12 cellular contexts compared by ENCODE assay signal in genomic region chr6:100176951-100177710, GRCh38.
DNase-seq lines count a peak whose midpoint lies in the region; ATAC-seq and TF ChIP-seq lines count a peak whose summit lies in the region.
"Had no signal": no experiment of that assay in that cellular context is flagged by ENCODE, and none has a peak within 500 bp of the region (broad histone marks: within the 10 kb centered on the region; RNA-seq: fewer than 3 reads in every experiment).

No MANE protein-coding gene starts in this region.

- intact Hi-C loops in HCT116 (cut with micrococcal nuclease): loop anchor here (2.0 kb wide), 1 partner anchor 302 kb away; no protein-coding TSS in a partner anchor
- intact Hi-C loops in OCI-LY7 (cut with micrococcal nuclease; ENCODE audit: unreplicated experiment): loop anchor here (5.0 kb wide), 1 partner anchor 300 kb away; no protein-coding TSS in a partner anchor
- intact Hi-C loops in psoas muscle (cut with DNase I): loop anchor here in 1 of 2 donors (5.0 kb wide), 1 partner anchor 290 kb away; no protein-coding TSS in a partner anchor

- 0 out of 6 replicates have a peak, but pooled peaks of 1 of the 3 experiments have one; percentile 0 for TF ChIP-seq CTCF in HCT116 (IDR thresholded peaks at IDR 0.05 in 2 of 3, conservative IDR thresholded peaks at IDR 0.05 in 1 of 3; ENCODE audit: borderline replicate concordance in 1 of 3, insufficient read depth in 1 of 3, low read depth in 2 of 3, low read length in 2 of 3)
- TF ChIP-seq CTCF in OCI-LY7 (conservative IDR thresholded peaks at IDR 0.05; ENCODE audit: low read length): 0 out of 2 replicates have a peak, but pooled peaks have one; percentile 3
- no peak for TF ChIP-seq CTCF in fibroblast of mammary gland (conservative IDR thresholded peaks at IDR 0.05; ENCODE audit: control insufficient read depth, insufficient read depth, low read depth, low read length)
- TF ChIP-seq CTCF in psoas muscle (IDR thresholded peaks at IDR 0.05): no peak

- ATAC-seq in HCT116: peak; percentile 22; the same call in 1 of the 2 replicates
- ATAC-seq in psoas muscle: peak in 2 of 4 donors; percentile 27 to 44
- no peak for ATAC-seq in GM19035 (IDR thresholded peaks at IDR 0.05; ENCODE audit: unreplicated experiment)
- no peak for ATAC-seq in GM21717 (IDR thresholded peaks at IDR 0.05; ENCODE audit: unreplicated experiment)

- POLR2A ChIA-PET in HCT116 (lab: Charles Lee) (no interaction called here), OCI-LY7 (lab: Charles Lee) (interaction anchor here (0.7 kb wide), 1 partner anchor 122 kb away, joined by 4 read pairs; no protein-coding TSS in a partner anchor)

- 42 to 48% (median 44%) methylated on average over 4 of the region's 4 CpGs for WGBS in psoas muscle, 3 donors

- no peak overlapping the region for H3K27ac ChIP-seq in HCT116 (ENCODE audit: low read depth, low read length)
- no peak overlapping the region for H3K27ac ChIP-seq in OCI-LY7 (ENCODE audit: low read depth, low read length, poor library complexity, severe bottlenecking)
- peak overlapping the region; percentile 20 for H3K27ac ChIP-seq in psoas muscle
- H3K27ac ChIP-seq in caudate nucleus (ENCODE audit: low read depth, low read length): no peak overlapping the region

- H3K27me3 ChIP-seq in HCT116 (ENCODE audit: insufficient read depth, low read length): no peaks in the 10 kb centered on the region
- no peaks in the 10 kb centered on the region for H3K27me3 ChIP-seq in psoas muscle (ENCODE audit: insufficient read depth in 3 of 3, low read length in 2 of 3)

- 0 out of 2 replicates have a peak, but pooled peaks cover 5% of the 10 kb centered on the region for H3K9me2 ChIP-seq in HCT116 (ENCODE audit: insufficient read depth)
- H3K9me2 ChIP-seq in OCI-LY7 (ENCODE audit: insufficient read depth, low read length): no peaks in the 10 kb centered on the region

- H3K4me2 ChIP-seq in HCT116 (ENCODE audit: low read length) (no peak overlapping the region), OCI-LY7 (ENCODE audit: low read length) (no peak overlapping the region)

- H3K36me3 ChIP-seq in HCT116 (ENCODE audit: control insufficient read depth in 1 of 2, insufficient read depth in 2 of 2, low read length in 2 of 2) (no peaks in the 10 kb centered on the region), OCI-LY7 (ENCODE audit: insufficient read depth, low read length) (no peaks in the 10 kb centered on the region), psoas muscle (ENCODE audit: insufficient read depth in 1 of 2, low read depth in 1 of 2) (no peaks in the 10 kb centered on the region)
- H3K36me3 ChIP-seq: HAP-1 had no signal

- TF ChIP-seq RAD21 in HCT116 (IDR thresholded peaks at IDR 0.05; ENCODE audit: low read depth): no peak

- H3K4me3 ChIP-seq in HCT116 (replicated peaks in 1 of 2; ENCODE audit: low read depth in 1 of 2, low read length in 2 of 2) (no peak overlapping the region), OCI-LY7 (ENCODE audit: low read depth, low read length, poor library complexity, severe bottlenecking) (no peak overlapping the region), fibroblast of mammary gland (ENCODE audit: control insufficient read depth, low read depth, low read length) (no peak overlapping the region), psoas muscle (no peak overlapping the region)
- H3K4me3 ChIP-seq: HAP-1 had no signal

- H2AFZ ChIP-seq in HCT116 (ENCODE audit: low read depth, low read length, poor library complexity, severe bottlenecking) (no peak overlapping the region), OCI-LY7 (ENCODE audit: low read length) (no peak overlapping the region)

- RAD21 ChIA-PET in HCT116 (lab: Charles Lee; ENCODE audit: low non-redundant PET in 1 of 2, low total read pairs in 2 of 2, uncharacterized antibody in 2 of 2, unreplicated experiment in 2 of 2): no interaction called here

- DNase-seq in HCT116 (ENCODE audit: low read depth, low spot score) (no peak), OCI-LY7 (ENCODE audit: low spot score) (no peak), fibroblast of mammary gland (ENCODE audit: low read depth) (peak; percentile 30), psoas muscle (no peak), caudate nucleus (lab: John Stamatoyannopoulos, UW) (no peak), nucleus accumbens (lab: John Stamatoyannopoulos, UW) (no peak)
- DNase-seq: NCI-H1436 treated with DMSO at 0.1 percent for 48 hours, NCI-H2227 treated with DMSO at 0.1 percent for 48 hours, T-helper 9 cell had no signal

- H3K4me1 ChIP-seq in HCT116 (ENCODE audit: control insufficient read depth in 1 of 2, insufficient read depth in 2 of 2, low read length in 2 of 2) (peaks cover 5 to 20% of the 10 kb centered on the region in 2 experiments; a peak in 2 of 4 replicates), OCI-LY7 (ENCODE audit: insufficient read depth, low read length, poor library complexity, severe bottlenecking) (no peaks in the 10 kb centered on the region), psoas muscle (peaks cover 6% of the 10 kb centered on the region)

- no peaks in the 10 kb centered on the region for H3K9me3 ChIP-seq in HCT116 (ENCODE audit: control insufficient read depth in 1 of 2, insufficient read depth in 1 of 2, low read depth in 1 of 2, low read length in 2 of 2)
- no peaks in the 10 kb centered on the region for H3K9me3 ChIP-seq in OCI-LY7 (ENCODE audit: low read length)
- H3K9me3 ChIP-seq in psoas muscle: no peaks in the 10 kb centered on the region
- H3K9me3 ChIP-seq: HAP-1 had no signal

- no peak overlapping the region for H3K9ac ChIP-seq in HCT116 (ENCODE audit: low read length)

- TF ChIP-seq POLR2A in HCT116 (IDR thresholded peaks at IDR 0.05; ENCODE audit: borderline replicate concordance, extremely low read depth, insufficient read depth, insufficient read length): no peak

- H3K79me2 ChIP-seq in HCT116 (ENCODE audit: insufficient read depth, low read length): no peaks in the 10 kb centered on the region
- H3K79me2 ChIP-seq in OCI-LY7 (ENCODE audit: insufficient read depth, low read depth, low read length): no peaks in the 10 kb centered on the region

- no TSS peak for BruUV-seq in HCT116 (replicated peaks; lab: Mats Ljungman, UMichigan)
- BruUV-seq in OCI-LY7 (replicated peaks; lab: Mats Ljungman, UMichigan): no TSS peak

- no peaks in the 10 kb centered on the region for H4K20me1 ChIP-seq in HCT116 (ENCODE audit: insufficient read depth)
- H4K20me1 ChIP-seq in OCI-LY7 (ENCODE audit: insufficient read depth, low read length): no peaks in the 10 kb centered on the region

- CTCF ChIA-PET in HCT116 (lab: Charles Lee) (interaction anchor here (0.5 to 1.5 kb wide), 4 partner anchors 18 to 303 kb away, joined by 3 to 6 read pairs (median 3); no protein-coding TSS in a partner anchor), OCI-LY7 (lab: Charles Lee; ENCODE audit: unreplicated experiment) (no interaction called here)

TF ChIP-seq in HCT116, 20 proteins besides CTCF, POLR2A, EP300 and RAD21:
- TF ChIP-seq CBX3 (IDR thresholded peaks at IDR 0.05; ENCODE audit: low read depth) (no peak), EGR1 (IDR thresholded peaks at IDR 0.05; ENCODE audit: low read depth) (no peak), ATF3 (IDR thresholded peaks at IDR 0.05) (no peak), ZBTB33 (IDR thresholded peaks at IDR 0.05; ENCODE audit: extremely low read depth, insufficient replicate concordance, low read length) (no peak), YY1 (IDR thresholded peaks at IDR 0.05; ENCODE audit: extremely low read depth, insufficient replicate concordance, low read depth, low read length) (no peak), JUND (IDR thresholded peaks at IDR 0.05) (no peak), POLR2AphosphoS5 (IDR thresholded peaks at IDR 0.05; ENCODE audit: low read depth, low read length) (no peak), ELF1 (IDR thresholded peaks at IDR 0.05; ENCODE audit: borderline replicate concordance, low read depth) (no peak), FOSL1 (IDR thresholded peaks at IDR 0.05; ENCODE audit: low read depth) (no peak), EZH2 (IDR thresholded peaks at IDR 0.05) (no peak), CEBPB (IDR thresholded peaks at IDR 0.05; ENCODE audit: low read depth) (no peak)
TF ChIP-seq in HCT116: peak in this region for 0.
